8 cellular contexts compared by ENCODE assay signal in genomic region chr3:47513125-47513929, GRCh38. TPM values are rescaled to one million over a fixed set of nuclear protein-coding genes. Genes with fewer than 3 reads are reported as not detected.
DNase-seq lines count a peak whose midpoint lies in the region; ATAC-seq lines count a peak whose summit lies in the region.

TSS of gene ELP6 (minus strand) at chr3:47513712. CDS start at chr3:47513590, 122 bp downstream.

- ATAC-seq in GM19372 (IDR thresholded peaks at IDR 0.05; ENCODE audit: low read depth, unreplicated experiment) (peak; percentile 91), HG03558 (IDR thresholded peaks at IDR 0.05; ENCODE audit: extremely low read depth, unreplicated experiment) (peak; percentile 73), left lobe of liver (peak; percentile 96)

- peak; percentile 98 for DNase-seq in CD1c-positive myeloid dendritic cell (ENCODE audit: extremely low spot score)
- DNase-seq in NCI-H748 (lab: John Stamatoyannopoulos, UW; ENCODE audit: unreplicated experiment) = peak; percentile 93
- DNase-seq in activated CD4-positive, alpha-beta T cell treated with anti-CD3 and anti-CD28 coated beads, Interleukin-2, amount 50 U/mL, for 1 hour = peak; percentile 96
- DNase-seq in dedifferentiated amniotic fluid mesenchymal stem cell (ENCODE audit: extremely low spot score) = peak; percentile 92
- peak; percentile 98 for DNase-seq in left lobe of liver (ENCODE audit: low spot score)
- peak; percentile 94 for DNase-seq in stimulated activated CD4-positive, alpha-beta T cell treated with anti-CD3 and anti-CD28 coated beads, Interleukin-2, amount 100 ng/mL, for 4 hours (ENCODE audit: low read depth)

RNA-seq across cellular contexts. Expression of gene ELP6, which starts in this region (rescaled TPM):
- total RNA-seq in left lobe of liver = 18.7 TPM

Comparison
In these comparisons a context has a peak if more than half of its experiments do, and no peak if none do; other contexts are left out.
1. Peak in every context shown above with its lines: DNase-seq and ATAC-seq.